In the genomic region with DNA sequence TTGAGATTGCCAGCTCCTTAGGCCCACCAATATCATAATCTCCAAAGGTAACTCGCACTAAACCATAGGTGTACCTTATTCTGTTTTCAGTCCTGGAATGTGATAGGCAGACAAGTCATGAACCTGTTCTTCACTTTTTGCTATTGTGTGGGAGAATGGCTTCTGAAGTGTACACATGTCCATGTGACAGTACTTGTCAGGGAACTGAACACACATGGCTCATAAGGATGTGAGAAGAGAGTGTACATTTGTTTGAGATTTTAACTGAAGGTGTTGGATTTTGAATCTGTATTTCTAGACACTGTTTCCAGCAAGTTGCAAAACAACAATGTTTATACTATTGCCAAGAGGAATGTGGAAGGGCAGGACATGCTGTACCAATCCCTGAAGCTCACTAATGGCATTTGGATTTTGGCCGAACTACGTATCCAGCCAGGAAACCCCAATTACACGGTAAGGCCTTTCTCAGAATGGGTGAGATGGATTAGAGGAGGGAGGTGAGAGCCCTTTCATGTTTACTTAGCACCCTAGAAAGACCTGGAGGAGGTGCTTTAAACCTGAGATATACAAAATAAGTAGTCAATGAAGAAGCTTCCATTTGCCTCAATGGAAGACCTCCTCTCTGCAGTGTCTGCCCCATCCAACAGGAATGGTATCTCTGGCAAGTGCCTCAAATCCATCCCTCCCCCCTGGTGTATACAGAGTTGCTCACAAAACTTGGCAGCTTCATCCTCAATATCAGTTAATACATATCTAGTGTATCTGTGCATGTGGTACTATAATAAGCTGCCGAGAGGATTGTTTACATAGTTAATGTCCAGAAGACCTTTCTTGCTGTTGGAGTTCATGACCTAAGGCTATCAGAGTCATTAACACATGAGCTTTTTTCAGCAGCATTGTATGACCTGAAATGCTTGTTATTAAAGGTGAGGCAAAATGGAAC, we compare ENCODE assay signal across 1 cellular context.
TF ChIP-seq lines count a peak whose summit lies in the region.

No MANE protein-coding gene starts in this region.

TF ChIP-seq in GM23338, 12 proteins besides CTCF, POLR2A, EP300 and RAD21:
- no peak for TF ChIP-seq REST (IDR thresholded peaks at IDR 0.05; ENCODE audit: unreplicated experiment)
- TF ChIP-seq STAT1 (IDR thresholded peaks at IDR 0.05; ENCODE audit: unreplicated experiment): no peak
- no peak for TF ChIP-seq ETS1 (IDR thresholded peaks at IDR 0.05)
- TF ChIP-seq JUNB (IDR thresholded peaks at IDR 0.05; ENCODE audit: unreplicated experiment): no peak
- TF ChIP-seq ZNF114 (CRISPR knock-in tag; IDR thresholded peaks at IDR 0.05): no peak
- no peak for TF ChIP-seq NANOG (IDR thresholded peaks at IDR 0.05; ENCODE audit: borderline replicate concordance)
- no peak for TF ChIP-seq POLR2AphosphoS5 (IDR thresholded peaks at IDR 0.05; ENCODE audit: low read depth)
- no peak for TF ChIP-seq EZH2 (IDR thresholded peaks at IDR 0.05; ENCODE audit: low read depth, unreplicated experiment)
- no peak for TF ChIP-seq CREB1 (CRISPR knock-in tag; IDR thresholded peaks at IDR 0.05; ENCODE audit: low read depth)
- TF ChIP-seq ZNF462 (CRISPR knock-in tag; IDR thresholded peaks at IDR 0.05): no peak
- no peak for TF ChIP-seq ZNF331 (CRISPR knock-in tag; IDR thresholded peaks at IDR 0.05; ENCODE audit: low read depth)
- TF ChIP-seq EZH2phosphoT487 (IDR thresholded peaks at IDR 0.05; ENCODE audit: unreplicated experiment): no peak
